In the genomic region with DNA sequence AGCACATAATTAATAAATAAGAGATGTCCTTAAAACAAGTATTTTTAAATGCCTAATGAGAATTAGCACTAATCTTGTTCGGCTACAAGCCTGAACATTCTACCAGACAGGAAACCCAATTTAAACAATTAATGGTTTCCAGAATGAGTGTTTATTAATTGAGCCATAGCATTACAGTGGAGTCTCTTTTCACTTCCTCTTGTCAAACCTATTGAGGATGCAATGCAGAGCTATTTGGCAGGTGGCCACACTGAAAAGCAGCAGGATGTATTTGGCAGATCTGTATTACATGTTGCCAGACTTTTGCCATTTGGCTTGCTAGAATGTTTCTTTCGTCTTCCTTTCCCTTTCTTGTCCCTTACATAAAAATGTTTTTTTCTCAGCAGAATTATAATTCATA, we compare ENCODE assay signal across 8 cellular contexts.
DNase-seq lines count a peak whose midpoint lies in the region; ATAC-seq and TF ChIP-seq lines count a peak whose summit lies in the region.

No MANE protein-coding gene starts in this region.

- no peaks in the 10 kb centered on the region for H3K27me3 Mint-ChIP-seq in activated naive CD4-positive, alpha-beta T cell treated with anti-CD3 and anti-CD28 coated beads for 36 hours (ENCODE audit: low read depth)
- no peaks in the 10 kb centered on the region for H3K27me3 Mint-ChIP-seq in T-helper 2 cell treated with Interferon-gamma antibody and Interleukin-4, amounts not matched to agents 5 μg/mL and 100 μg/mL, for 36 hours (ENCODE audit: low read depth)
- H3K27me3 Mint-ChIP-seq in type B pancreatic cell, result no peaks in the 10 kb centered on the region

- H3K27ac Mint-ChIP-seq in activated naive CD4-positive, alpha-beta T cell treated with anti-CD3 and anti-CD28 coated beads for 36 hours, result no peak overlapping the region
- H3K27ac Mint-ChIP-seq in T-helper 2 cell treated with Interferon-gamma antibody and Interleukin-4, amounts not matched to agents 5 μg/mL and 100 μg/mL, for 36 hours, result no peak overlapping the region
- no peak overlapping the region for H3K27ac Mint-ChIP-seq in type B pancreatic cell

- no peak overlapping the region for H3K4me3 Mint-ChIP-seq in activated naive CD4-positive, alpha-beta T cell treated with anti-CD3 and anti-CD28 coated beads for 36 hours
- H3K4me3 Mint-ChIP-seq in T-helper 2 cell treated with Interferon-gamma antibody and Interleukin-4, amounts not matched to agents 5 μg/mL and 100 μg/mL, for 36 hours, result no peak overlapping the region
- no peak overlapping the region for H3K4me3 Mint-ChIP-seq in type B pancreatic cell

- CTCF ChIA-PET in activated naive CD4-positive, alpha-beta T cell treated with anti-CD3 and anti-CD28 coated beads for 36 hours (lab: Charles Lee), result interaction anchor here (0.5 kb wide), 1 partner anchor 101 kb away, joined by 5 read pairs; no protein-coding TSS in a partner anchor

- no peaks in the 10 kb centered on the region for H3K36me3 Mint-ChIP-seq in activated naive CD4-positive, alpha-beta T cell treated with anti-CD3 and anti-CD28 coated beads for 36 hours (ENCODE audit: low read depth)
- no peaks in the 10 kb centered on the region for H3K36me3 Mint-ChIP-seq in T-helper 2 cell treated with Interferon-gamma antibody and Interleukin-4, amounts not matched to agents 5 μg/mL and 100 μg/mL, for 36 hours (ENCODE audit: low read depth)
- no peaks in the 10 kb centered on the region for H3K36me3 Mint-ChIP-seq in type B pancreatic cell

- TF ChIP-seq CTCF in type B pancreatic cell (conservative IDR thresholded peaks at IDR 0.05), result no peak

- intact Hi-C loops in activated naive CD4-positive, alpha-beta T cell treated with anti-CD3 and anti-CD28 coated beads for 36 hours (cut with micrococcal nuclease), result no loop called here

- ATAC-seq in HG02840 (IDR thresholded peaks at IDR 0.05; ENCODE audit: low FRiP score, unreplicated experiment), result peak; percentile 75

- DNase-seq in DMS53 (lab: John Stamatoyannopoulos, UW) (peak; percentile 59), DMS53 treated with DMSO at 0.1 percent for 48 hours (lab: John Stamatoyannopoulos, UW; ENCODE audit: unreplicated experiment) (no peak), NCI-H146 (lab: John Stamatoyannopoulos, UW) (peak; percentile 68), cerebellum (ENCODE audit: low spot score) (peak; percentile 62), type B pancreatic cell (ENCODE audit: extremely low spot score, unreplicated experiment) (no peak)
- DNase-seq in activated naive CD4-positive, alpha-beta T cell treated with anti-CD3 and anti-CD28 coated beads for 36 hours, result no peak
- DNase-seq in T-helper 2 cell treated with Interferon-gamma antibody and Interleukin-4, amounts not matched to agents 5 μg/mL and 100 μg/mL, for 36 hours (ENCODE audit: low spot score), result no peak

- no peaks in the 10 kb centered on the region for H3K9me3 Mint-ChIP-seq in activated naive CD4-positive, alpha-beta T cell treated with anti-CD3 and anti-CD28 coated beads for 36 hours
- H3K9me3 Mint-ChIP-seq in T-helper 2 cell treated with Interferon-gamma antibody and Interleukin-4, amounts not matched to agents 5 μg/mL and 100 μg/mL, for 36 hours, result no peaks in the 10 kb centered on the region
- H3K9me3 Mint-ChIP-seq in type B pancreatic cell, result no peaks in the 10 kb centered on the region

- H3K4me1 Mint-ChIP-seq in activated naive CD4-positive, alpha-beta T cell treated with anti-CD3 and anti-CD28 coated beads for 36 hours (ENCODE audit: low read depth), result no peaks in the 10 kb centered on the region
- H3K4me1 Mint-ChIP-seq in T-helper 2 cell treated with Interferon-gamma antibody and Interleukin-4, amounts not matched to agents 5 μg/mL and 100 μg/mL, for 36 hours (ENCODE audit: low read depth), result no peaks in the 10 kb centered on the region
- peaks cover 24% of the 10 kb centered on the region for H3K4me1 Mint-ChIP-seq in type B pancreatic cell (ENCODE audit: unreplicated experiment)

Comparison
In these comparisons a context has a peak if more than half of its experiments do, and no peak if none do; other contexts are left out.
1. DNase-seq: peak in DMS53 (single experiment), NCI-H146 (single experiment) and cerebellum (single experiment); none in DMS53 treated with DMSO at 0.1 percent for 48 hours (single experiment), activated naive CD4-positive, alpha-beta T cell treated with anti-CD3 and anti-CD28 coated beads for 36 hours (single experiment), T-helper 2 cell treated with Interferon-gamma antibody and Interleukin-4, amounts not matched to agents 5 μg/mL and 100 μg/mL, for 36 hours (single experiment) and type B pancreatic cell (single experiment).